1 cellular context compared by ENCODE assay signal in the genomic region with DNA sequence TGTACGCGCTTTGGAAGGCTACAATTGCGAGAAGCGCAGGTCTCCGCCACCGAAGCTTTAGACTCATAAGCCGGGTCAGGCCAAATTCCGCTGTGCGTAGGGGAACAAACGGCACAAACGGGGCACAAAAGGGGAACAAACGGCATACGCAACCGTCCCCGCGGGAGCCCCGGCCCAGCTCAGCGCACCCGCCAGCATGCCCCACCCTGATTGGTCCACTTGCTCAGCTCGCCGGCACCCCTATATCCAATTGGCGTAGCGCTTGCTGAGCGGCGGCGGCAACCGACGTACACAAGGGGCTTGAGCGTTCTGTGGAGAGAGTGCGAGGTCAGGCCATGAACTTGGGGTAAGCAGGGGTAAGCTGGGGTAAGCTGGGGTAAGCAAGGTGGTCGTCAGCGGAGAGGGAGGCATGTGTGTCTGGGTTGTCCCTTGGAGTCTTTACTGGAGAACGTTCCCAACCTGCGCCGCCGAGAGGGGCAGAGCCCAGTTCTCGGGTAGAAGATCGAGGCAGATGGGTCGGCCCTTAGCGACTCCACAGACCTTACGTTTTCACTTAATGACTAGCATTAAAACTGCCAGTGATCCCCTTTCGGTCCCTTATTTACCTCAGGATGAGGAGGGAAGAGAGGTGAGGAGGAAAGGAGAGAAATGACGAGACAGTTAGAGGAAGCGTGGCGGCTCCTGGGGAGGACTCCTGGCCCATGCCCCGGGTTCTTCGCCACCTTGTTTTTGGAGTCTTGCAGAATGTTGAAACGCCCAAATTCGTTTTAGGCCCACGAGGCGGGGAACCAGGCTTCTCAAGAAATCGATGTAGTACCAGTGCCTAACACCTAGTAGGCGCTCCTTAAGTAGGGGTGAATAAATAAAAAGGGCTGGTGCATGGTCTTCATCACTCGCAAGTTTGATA.
TF ChIP-seq lines count a peak whose summit lies in the region.

A gene (plus strand): TSS at position 268 of the 907 bp plus-strand sequence. CDS start 68 bp downstream, at position 336.

TF ChIP-seq in HepG2, 621 proteins besides CTCF, POLR2A, EP300 and RAD21 (continued from another document and continues in another):
- peak; percentile 72; the same call in 1 of the 2 replicates for TF ChIP-seq ISX (CRISPR knock-in tag; conservative IDR thresholded peaks at IDR 0.05)
- TF ChIP-seq, protein P1, sequence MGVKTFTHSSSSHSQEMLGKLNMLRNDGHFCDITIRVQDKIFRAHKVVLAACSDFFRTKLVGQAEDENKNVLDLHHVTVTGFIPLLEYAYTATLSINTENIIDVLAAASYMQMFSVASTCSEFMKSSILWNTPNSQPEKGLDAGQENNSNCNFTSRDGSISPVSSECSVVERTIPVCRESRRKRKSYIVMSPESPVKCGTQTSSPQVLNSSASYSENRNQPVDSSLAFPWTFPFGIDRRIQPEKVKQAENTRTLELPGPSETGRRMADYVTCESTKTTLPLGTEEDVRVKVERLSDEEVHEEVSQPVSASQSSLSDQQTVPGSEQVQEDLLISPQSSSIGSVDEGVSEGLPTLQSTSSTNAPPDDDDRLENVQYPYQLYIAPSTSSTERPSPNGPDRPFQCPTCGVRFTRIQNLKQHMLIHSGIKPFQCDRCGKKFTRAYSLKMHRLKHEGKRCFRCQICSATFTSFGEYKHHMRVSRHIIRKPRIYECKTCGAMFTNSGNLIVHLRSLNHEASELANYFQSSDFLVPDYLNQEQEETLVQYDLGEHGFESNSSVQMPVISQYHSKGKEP (CRISPR knock-in tag; IDR thresholded peaks at IDR 0.05) = no peak
- no peak for TF ChIP-seq SOX6 (IDR thresholded peaks at IDR 0.05)
- TF ChIP-seq SOX6 (CRISPR knock-in tag; IDR thresholded peaks at IDR 0.05) = peak; percentile 63
- no peak for TF ChIP-seq AHR (CRISPR knock-in tag; IDR thresholded peaks at IDR 0.05)
- no peak for TF ChIP-seq ZBTB3 (CRISPR knock-in tag; IDR thresholded peaks at IDR 0.05; ENCODE audit: borderline replicate concordance, low read depth)
- TF ChIP-seq ZNF549 (CRISPR knock-in tag; IDR thresholded peaks at IDR 0.05) = no peak
- TF ChIP-seq GABPA (IDR thresholded peaks at IDR 0.05; ENCODE audit: low read depth, low read length) = no peak
- no peak for TF ChIP-seq GABPA (CRISPR knock-in tag; IDR thresholded peaks at IDR 0.05; ENCODE audit: low read depth)
- TF ChIP-seq, protein P2, sequence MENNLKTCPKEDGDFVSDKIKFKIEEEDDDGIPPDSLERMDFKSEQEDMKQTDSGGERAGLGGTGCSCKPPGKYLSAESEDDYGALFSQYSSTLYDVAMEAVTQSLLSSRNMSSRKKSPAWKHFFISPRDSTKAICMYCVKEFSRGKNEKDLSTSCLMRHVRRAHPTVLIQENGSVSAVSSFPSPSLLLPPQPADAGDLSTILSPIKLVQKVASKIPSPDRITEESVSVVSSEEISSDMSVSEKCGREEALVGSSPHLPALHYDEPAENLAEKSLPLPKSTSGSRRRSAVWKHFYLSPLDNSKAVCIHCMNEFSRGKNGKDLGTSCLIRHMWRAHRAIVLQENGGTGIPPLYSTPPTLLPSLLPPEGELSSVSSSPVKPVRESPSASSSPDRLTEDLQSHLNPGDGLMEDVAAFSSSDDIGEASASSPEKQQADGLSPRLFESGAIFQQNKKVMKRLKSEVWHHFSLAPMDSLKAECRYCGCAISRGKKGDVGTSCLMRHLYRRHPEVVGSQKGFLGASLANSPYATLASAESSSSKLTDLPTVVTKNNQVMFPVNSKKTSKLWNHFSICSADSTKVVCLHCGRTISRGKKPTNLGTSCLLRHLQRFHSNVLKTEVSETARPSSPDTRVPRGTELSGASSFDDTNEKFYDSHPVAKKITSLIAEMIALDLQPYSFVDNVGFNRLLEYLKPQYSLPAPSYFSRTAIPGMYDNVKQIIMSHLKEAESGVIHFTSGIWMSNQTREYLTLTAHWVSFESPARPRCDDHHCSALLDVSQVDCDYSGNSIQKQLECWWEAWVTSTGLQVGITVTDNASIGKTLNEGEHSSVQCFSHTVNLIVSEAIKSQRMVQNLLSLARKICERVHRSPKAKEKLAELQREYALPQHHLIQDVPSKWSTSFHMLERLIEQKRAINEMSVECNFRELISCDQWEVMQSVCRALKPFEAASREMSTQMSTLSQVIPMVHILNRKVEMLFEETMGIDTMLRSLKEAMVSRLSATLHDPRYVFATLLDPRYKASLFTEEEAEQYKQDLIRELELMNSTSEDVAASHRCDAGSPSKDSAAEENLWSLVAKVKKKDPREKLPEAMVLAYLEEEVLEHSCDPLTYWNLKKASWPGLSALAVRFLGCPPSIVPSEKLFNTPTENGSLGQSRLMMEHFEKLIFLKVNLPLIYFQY (CRISPR knock-in tag; IDR thresholded peaks at IDR 0.05; ENCODE audit: borderline replicate concordance) = no peak; the same call in 1 of the 2 replicates
- TF ChIP-seq ARID2 (CRISPR knock-in tag; IDR thresholded peaks at IDR 0.05; ENCODE audit: borderline replicate concordance) = peak; percentile 85; the same call in 1 of the 2 replicates
- 0 out of 2 replicates have a peak, but pooled peaks have one; percentile 18 for TF ChIP-seq MEIS2 (CRISPR knock-in tag; IDR thresholded peaks at IDR 0.05)
- TF ChIP-seq HMG20B (CRISPR knock-in tag; conservative IDR thresholded peaks at IDR 0.05) = no peak
- TF ChIP-seq, protein P3, sequence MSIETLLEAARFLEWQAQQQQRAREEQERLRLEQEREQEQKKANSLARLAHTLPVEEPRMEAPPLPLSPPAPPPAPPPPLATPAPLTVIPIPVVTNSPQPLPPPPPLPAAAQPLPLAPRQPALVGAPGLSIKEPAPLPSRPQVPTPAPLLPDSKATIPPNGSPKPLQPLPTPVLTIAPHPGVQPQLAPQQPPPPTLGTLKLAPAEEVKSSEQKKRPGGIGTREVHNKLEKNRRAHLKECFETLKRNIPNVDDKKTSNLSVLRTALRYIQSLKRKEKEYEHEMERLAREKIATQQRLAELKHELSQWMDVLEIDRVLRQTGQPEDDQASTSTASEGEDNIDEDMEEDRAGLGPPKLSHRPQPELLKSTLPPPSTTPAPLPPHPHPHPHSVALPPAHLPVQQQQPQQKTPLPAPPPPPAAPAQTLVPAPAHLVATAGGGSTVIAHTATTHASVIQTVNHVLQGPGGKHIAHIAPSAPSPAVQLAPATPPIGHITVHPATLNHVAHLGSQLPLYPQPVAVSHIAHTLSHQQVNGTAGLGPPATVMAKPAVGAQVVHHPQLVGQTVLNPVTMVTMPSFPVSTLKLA (IDR thresholded peaks at IDR 0.05) = no peak
- TF ChIP-seq, protein P4, sequence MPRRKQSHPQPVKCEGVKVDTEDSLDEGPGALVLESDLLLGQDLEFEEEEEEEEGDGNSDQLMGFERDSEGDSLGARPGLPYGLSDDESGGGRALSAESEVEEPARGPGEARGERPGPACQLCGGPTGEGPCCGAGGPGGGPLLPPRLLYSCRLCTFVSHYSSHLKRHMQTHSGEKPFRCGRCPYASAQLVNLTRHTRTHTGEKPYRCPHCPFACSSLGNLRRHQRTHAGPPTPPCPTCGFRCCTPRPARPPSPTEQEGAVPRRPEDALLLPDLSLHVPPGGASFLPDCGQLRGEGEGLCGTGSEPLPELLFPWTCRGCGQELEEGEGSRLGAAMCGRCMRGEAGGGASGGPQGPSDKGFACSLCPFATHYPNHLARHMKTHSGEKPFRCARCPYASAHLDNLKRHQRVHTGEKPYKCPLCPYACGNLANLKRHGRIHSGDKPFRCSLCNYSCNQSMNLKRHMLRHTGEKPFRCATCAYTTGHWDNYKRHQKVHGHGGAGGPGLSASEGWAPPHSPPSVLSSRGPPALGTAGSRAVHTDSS (CRISPR knock-in tag; conservative IDR thresholded peaks at IDR 0.05) = no peak
- peak; percentile 54; the same call in 1 of the 2 replicates for TF ChIP-seq TGIF2 (CRISPR knock-in tag; IDR thresholded peaks at IDR 0.05)
- TF ChIP-seq, protein P5, sequence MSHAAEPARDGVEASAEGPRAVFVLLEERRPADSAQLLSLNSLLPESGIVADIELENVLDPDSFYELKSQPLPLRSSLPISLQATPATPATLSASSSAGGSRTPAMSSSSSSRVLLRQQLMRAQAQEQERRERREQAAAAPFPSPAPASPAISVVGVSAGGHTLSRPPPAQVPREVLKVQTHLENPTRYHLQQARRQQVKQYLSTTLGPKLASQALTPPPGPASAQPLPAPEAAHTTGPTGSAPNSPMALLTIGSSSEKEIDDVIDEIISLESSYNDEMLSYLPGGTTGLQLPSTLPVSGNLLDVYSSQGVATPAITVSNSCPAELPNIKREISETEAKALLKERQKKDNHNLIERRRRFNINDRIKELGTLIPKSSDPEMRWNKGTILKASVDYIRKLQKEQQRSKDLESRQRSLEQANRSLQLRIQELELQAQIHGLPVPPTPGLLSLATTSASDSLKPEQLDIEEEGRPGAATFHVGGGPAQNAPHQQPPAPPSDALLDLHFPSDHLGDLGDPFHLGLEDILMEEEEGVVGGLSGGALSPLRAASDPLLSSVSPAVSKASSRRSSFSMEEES (CRISPR knock-in tag; IDR thresholded peaks at IDR 0.05) = no peak
- TF ChIP-seq RFX1 (IDR thresholded peaks at IDR 0.05) = 0 out of 2 replicates have a peak, but pooled peaks have one; percentile 16
- TF ChIP-seq SMAD9 (CRISPR knock-in tag; IDR thresholded peaks at IDR 0.05) = no peak
- no peak for TF ChIP-seq ZNF484 (CRISPR knock-in tag; IDR thresholded peaks at IDR 0.05; ENCODE audit: borderline replicate concordance, low read depth)
- TF ChIP-seq, protein P6, sequence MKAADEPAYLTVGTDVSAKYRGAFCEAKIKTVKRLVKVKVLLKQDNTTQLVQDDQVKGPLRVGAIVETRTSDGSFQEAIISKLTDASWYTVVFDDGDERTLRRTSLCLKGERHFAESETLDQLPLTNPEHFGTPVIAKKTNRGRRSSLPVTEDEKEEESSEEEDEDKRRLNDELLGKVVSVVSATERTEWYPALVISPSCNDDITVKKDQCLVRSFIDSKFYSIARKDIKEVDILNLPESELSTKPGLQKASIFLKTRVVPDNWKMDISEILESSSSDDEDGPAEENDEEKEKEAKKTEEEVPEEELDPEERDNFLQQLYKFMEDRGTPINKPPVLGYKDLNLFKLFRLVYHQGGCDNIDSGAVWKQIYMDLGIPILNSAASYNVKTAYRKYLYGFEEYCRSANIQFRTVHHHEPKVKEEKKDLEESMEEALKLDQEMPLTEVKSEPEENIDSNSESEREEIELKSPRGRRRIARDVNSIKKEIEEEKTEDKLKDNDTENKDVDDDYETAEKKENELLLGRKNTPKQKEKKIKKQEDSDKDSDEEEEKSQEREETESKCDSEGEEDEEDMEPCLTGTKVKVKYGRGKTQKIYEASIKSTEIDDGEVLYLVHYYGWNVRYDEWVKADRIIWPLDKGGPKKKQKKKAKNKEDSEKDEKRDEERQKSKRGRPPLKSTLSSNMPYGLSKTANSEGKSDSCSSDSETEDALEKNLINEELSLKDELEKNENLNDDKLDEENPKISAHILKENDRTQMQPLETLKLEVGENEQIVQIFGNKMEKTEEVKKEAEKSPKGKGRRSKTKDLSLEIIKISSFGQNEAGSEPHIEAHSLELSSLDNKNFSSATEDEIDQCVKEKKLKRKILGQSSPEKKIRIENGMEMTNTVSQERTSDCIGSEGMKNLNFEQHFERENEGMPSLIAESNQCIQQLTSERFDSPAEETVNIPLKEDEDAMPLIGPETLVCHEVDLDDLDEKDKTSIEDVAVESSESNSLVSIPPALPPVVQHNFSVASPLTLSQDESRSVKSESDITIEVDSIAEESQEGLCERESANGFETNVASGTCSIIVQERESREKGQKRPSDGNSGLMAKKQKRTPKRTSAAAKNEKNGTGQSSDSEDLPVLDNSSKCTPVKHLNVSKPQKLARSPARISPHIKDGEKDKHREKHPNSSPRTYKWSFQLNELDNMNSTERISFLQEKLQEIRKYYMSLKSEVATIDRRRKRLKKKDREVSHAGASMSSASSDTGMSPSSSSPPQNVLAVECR (CRISPR knock-in tag; IDR thresholded peaks at IDR 0.05; ENCODE audit: borderline replicate concordance) = peak; percentile 88
- no peak for TF ChIP-seq ZNF674 (CRISPR knock-in tag; IDR thresholded peaks at IDR 0.05; ENCODE audit: low read depth)
- no peak for TF ChIP-seq HOXA7 (CRISPR knock-in tag; IDR thresholded peaks at IDR 0.05)
- TF ChIP-seq FOXA3 (CRISPR knock-in tag; IDR thresholded peaks at IDR 0.05) = peak; percentile 74
- peak; percentile 94 for TF ChIP-seq ZNF776 (CRISPR knock-in tag; IDR thresholded peaks at IDR 0.05)
- TF ChIP-seq NR2F2 (IDR thresholded peaks at IDR 0.05; ENCODE audit: borderline replicate concordance, low read depth) = no peak
- no peak for TF ChIP-seq HOXA5 (CRISPR knock-in tag; IDR thresholded peaks at IDR 0.05)
- peak; percentile 95; the same call in 1 of the 2 replicates for TF ChIP-seq FOXK1 (CRISPR knock-in tag; IDR thresholded peaks at IDR 0.05; ENCODE audit: borderline replicate concordance, low read depth)
- 0 out of 2 replicates have a peak, but pooled peaks have one; percentile 58 for TF ChIP-seq PAX8 (CRISPR knock-in tag; IDR thresholded peaks at IDR 0.05; ENCODE audit: borderline replicate concordance)
- TF ChIP-seq, protein P7, sequence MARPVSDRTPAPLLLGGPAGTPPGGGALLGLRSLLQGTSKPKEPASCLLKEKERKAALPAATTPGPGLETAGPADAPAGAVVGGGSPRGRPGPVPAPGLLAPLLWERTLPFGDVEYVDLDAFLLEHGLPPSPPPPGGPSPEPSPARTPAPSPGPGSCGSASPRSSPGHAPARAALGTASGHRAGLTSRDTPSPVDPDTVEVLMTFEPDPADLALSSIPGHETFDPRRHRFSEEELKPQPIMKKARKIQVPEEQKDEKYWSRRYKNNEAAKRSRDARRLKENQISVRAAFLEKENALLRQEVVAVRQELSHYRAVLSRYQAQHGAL (CRISPR knock-in tag; IDR thresholded peaks at IDR 0.05; ENCODE audit: not compliant biosample characterization) = peak; percentile 57
- TF ChIP-seq JDP2 (CRISPR knock-in tag; IDR thresholded peaks at IDR 0.05; ENCODE audit: borderline replicate concordance) = no peak
- 0 out of 2 replicates have a peak, but pooled peaks have one; percentile 39 for TF ChIP-seq PCBP1 (IDR thresholded peaks at IDR 0.05; ENCODE audit: borderline replicate concordance, low read depth, low read length)
- TF ChIP-seq NCOA2 (CRISPR knock-in tag; IDR thresholded peaks at IDR 0.05) = peak; percentile 54; the same call in 1 of the 2 replicates
- peak; percentile 78; the same call in 1 of the 2 replicates for TF ChIP-seq HOXA3 (CRISPR knock-in tag; IDR thresholded peaks at IDR 0.05)
- no peak for TF ChIP-seq ZBTB7B (CRISPR knock-in tag; IDR thresholded peaks at IDR 0.05)
- TF ChIP-seq, protein P8, sequence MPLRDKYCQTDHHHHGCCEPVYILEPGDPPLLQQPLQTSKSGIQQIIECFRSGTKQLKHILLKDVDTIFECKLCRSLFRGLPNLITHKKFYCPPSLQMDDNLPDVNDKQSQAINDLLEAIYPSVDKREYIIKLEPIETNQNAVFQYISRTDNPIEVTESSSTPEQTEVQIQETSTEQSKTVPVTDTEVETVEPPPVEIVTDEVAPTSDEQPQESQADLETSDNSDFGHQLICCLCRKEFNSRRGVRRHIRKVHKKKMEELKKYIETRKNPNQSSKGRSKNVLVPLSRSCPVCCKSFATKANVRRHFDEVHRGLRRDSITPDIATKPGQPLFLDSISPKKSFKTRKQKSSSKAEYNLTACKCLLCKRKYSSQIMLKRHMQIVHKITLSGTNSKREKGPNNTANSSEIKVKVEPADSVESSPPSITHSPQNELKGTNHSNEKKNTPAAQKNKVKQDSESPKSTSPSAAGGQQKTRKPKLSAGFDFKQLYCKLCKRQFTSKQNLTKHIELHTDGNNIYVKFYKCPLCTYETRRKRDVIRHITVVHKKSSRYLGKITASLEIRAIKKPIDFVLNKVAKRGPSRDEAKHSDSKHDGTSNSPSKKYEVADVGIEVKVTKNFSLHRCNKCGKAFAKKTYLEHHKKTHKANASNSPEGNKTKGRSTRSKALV (CRISPR knock-in tag; IDR thresholded peaks at IDR 0.05) = no peak
- TF ChIP-seq RORA (CRISPR knock-in tag; IDR thresholded peaks at IDR 0.05) = no peak
- TF ChIP-seq RNF2 (conservative IDR thresholded peaks at IDR 0.05; ENCODE audit: low read depth) = peak; percentile 84
